17 cellular contexts compared by ENCODE assay signal in genomic region chr9:87622936-87623335, GRCh38.
"Had no signal": no experiment of that assay in that cellular context is flagged by ENCODE, and none has a peak within 500 bp of the region (broad histone marks: within the 10 kb centered on the region; RNA-seq: fewer than 3 reads in every experiment).

No MANE protein-coding gene starts in this region.

- H3K27me3 Mint-ChIP-seq: activated naive CD8-positive, alpha-beta T cell treated with anti-CD3 and anti-CD28 coated beads, Interleukin-2, amount 10 ng/mL, durations not matched to agents 7 days and 5 days had no signal

- H3K27ac ChIP-seq: breast epithelium, epithelial cell of prostate, hepatocyte, left lung, psoas muscle, thyroid gland, uterus had no signal

- H3K27ac Mint-ChIP-seq: activated naive CD8-positive, alpha-beta T cell treated with anti-CD3 and anti-CD28 coated beads, Interleukin-2, amount 10 ng/mL, durations not matched to agents 7 days and 5 days; activated T-helper 1 cell treated with anti-CD3 and anti-CD28 coated beads, Interleukin-12 subunit alpha, Interleukin-12 subunit beta, Interleukin-2, Interleukin-4 antibody, amounts not matched to agents 30 ng/mL and 10 ng/mL and 1 ng/mL, durations not matched to agents 14 hours and 24 hours and 36 hours; nephron progenitor cell; stimulated activated memory B cell treated with anti-CD40 and anti-IgM and Interleukin-4, amounts not matched to agents 10 μg/mL and 1 μg/mL and 100 μg/mL, for 72 hours had no signal

- H3K9me3 ChIP-seq: breast epithelium, left lung, psoas muscle, thyroid gland, uterus had no signal

- H3K36me3 Mint-ChIP-seq: activated naive CD8-positive, alpha-beta T cell treated with anti-CD3 and anti-CD28 coated beads, Interleukin-2, amount 10 ng/mL, durations not matched to agents 7 days and 5 days; stimulated activated memory B cell treated with anti-CD40 and anti-IgM and Interleukin-4, amounts not matched to agents 10 μg/mL and 1 μg/mL and 100 μg/mL, for 72 hours had no signal

- H3K4me1 ChIP-seq: breast epithelium, psoas muscle, uterus had no signal

- H3K4me3 ChIP-seq: breast epithelium, hepatocyte, left lung, psoas muscle, thyroid gland, uterus had no signal

- H3K36me3 ChIP-seq: breast epithelium, thyroid gland, uterus had no signal

- H3K4me3 Mint-ChIP-seq: activated naive CD8-positive, alpha-beta T cell treated with anti-CD3 and anti-CD28 coated beads, Interleukin-2, amount 10 ng/mL, durations not matched to agents 7 days and 5 days; activated T-helper 1 cell treated with anti-CD3 and anti-CD28 coated beads, Interleukin-12 subunit alpha, Interleukin-12 subunit beta, Interleukin-2, Interleukin-4 antibody, amounts not matched to agents 30 ng/mL and 10 ng/mL and 1 ng/mL, durations not matched to agents 14 hours and 24 hours and 36 hours; nephron progenitor cell; stimulated activated memory B cell treated with anti-CD40 and anti-IgM and Interleukin-4, amounts not matched to agents 10 μg/mL and 1 μg/mL and 100 μg/mL, for 72 hours had no signal

- H3K4me2 ChIP-seq: hepatocyte had no signal

- H3K27me3 ChIP-seq: hepatocyte, left lung, thyroid gland, uterus had no signal

- H3K9me3 Mint-ChIP-seq: activated T-helper 1 cell treated with anti-CD3 and anti-CD28 coated beads, Interleukin-12 subunit alpha, Interleukin-12 subunit beta, Interleukin-2, Interleukin-4 antibody, amounts not matched to agents 30 ng/mL and 10 ng/mL and 1 ng/mL, durations not matched to agents 14 hours and 24 hours and 36 hours; nephron progenitor cell had no signal

- H3K4me1 Mint-ChIP-seq: activated naive CD8-positive, alpha-beta T cell treated with anti-CD3 and anti-CD28 coated beads, Interleukin-2, amount 10 ng/mL, durations not matched to agents 7 days and 5 days; stimulated activated memory B cell treated with anti-CD40 and anti-IgM and Interleukin-4, amounts not matched to agents 10 μg/mL and 1 μg/mL and 100 μg/mL, for 72 hours had no signal

- H2AFZ ChIP-seq: hepatocyte had no signal

- DNase-seq: activated naive CD8-positive, alpha-beta T cell treated with anti-CD3 and anti-CD28 coated beads, Interleukin-2, amount 10 ng/mL, durations not matched to agents 7 days and 5 days; anterior cingulate cortex; cerebellar nuclear complex; effector memory CD4-positive, alpha-beta T cell; left lung; mammary epithelial cell; nephron progenitor cell; psoas muscle; stimulated activated CD4-positive, alpha-beta T cell treated with anti-CD3 and anti-CD28 coated beads, Interleukin-2, amount 100 ng/mL, for 48 hours; T-helper 9 cell; thyroid gland; uterus had no signal
